12 cellular contexts compared by ENCODE assay signal in the genomic region with DNA sequence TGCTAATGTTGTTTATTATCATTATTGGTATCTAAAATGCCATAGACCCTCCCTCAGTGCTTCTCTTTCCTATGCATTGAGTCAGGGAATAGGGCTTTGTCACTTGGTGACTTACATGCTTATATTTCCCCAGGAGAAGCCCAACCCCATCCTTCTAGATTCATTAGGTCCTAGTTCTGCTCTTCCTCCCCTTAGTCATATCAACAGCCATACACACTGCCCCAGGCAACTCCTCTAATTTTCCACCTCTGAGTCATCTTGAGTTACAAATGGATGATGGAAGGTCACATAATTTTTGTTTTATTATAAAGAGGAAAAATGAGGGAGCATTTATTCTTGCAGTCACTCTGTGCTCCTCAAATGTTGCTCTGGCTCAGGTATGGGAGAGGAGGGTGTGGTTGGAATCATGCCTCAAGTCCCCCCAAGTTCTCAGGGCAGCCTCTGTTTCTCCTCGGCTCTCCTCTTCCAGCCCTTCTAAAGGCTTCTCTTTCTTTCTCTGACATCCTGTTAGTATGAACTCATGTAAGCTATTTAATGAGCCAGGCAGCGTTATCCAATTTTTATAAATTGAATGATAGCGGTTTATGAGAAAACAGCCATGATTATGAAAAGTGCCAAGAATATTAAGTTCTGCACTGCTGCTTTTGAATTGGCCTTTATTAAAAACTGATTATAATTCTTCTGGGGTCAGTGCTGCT. TPM values are rescaled to one million over a fixed set of nuclear protein-coding genes. Genes with fewer than 3 reads are reported as not detected.
A peak's percentile ranks its signal among the peaks of the same experiment; 100 is the strongest.
DNase-seq lines count a peak whose midpoint lies in the region; ATAC-seq, FAIRE-seq and TF ChIP-seq lines count a peak whose summit lies in the region.
"Had no signal": no experiment of that assay in that cellular context is flagged by ENCODE, and none has a peak within 500 bp of the region (broad histone marks: within the 10 kb centered on the region; RNA-seq: fewer than 3 reads in every experiment).

No MANE protein-coding gene starts in this region.

- DNase-seq in H54 (ENCODE audit: insufficient read length, low spot score) = peak; percentile 51
- peak; percentile 29 for DNase-seq in astrocyte of the cerebellum (ENCODE audit: low read depth)
- no peak for DNase-seq in heart left ventricle
- DNase-seq in NAMALWA (ENCODE audit: low spot score) = no peak
- DNase-seq in activated CD8-positive, alpha-beta T cell treated with anti-CD3 and anti-CD28 coated beads for 36 hours = no peak
- DNase-seq in DMS79 treated with DMSO at 0.1 percent for 48 hours (lab: John Stamatoyannopoulos, UW) = no peak
- DNase-seq: activated CD8-positive, alpha-beta memory T cell treated with anti-CD3 and anti-CD28 coated beads for 24 hours; anterior cingulate cortex; DND-41; hippocampal formation had no signal

- H3K27me3 ChIP-seq in heart left ventricle = no peaks in the 10 kb centered on the region
- H3K27me3 ChIP-seq in stomach smooth muscle (ENCODE audit: control insufficient read depth in 1 of 2, insufficient read depth in 2 of 2, low read length in 2 of 2) = no peaks in the 10 kb centered on the region

- H3K27ac ChIP-seq in heart left ventricle (peak overlapping the region in 11 of 12 donors; percentile 4 to 71 (median 52)), stomach smooth muscle (ENCODE audit: low read length) (peak overlapping the region; percentile 61)

- peaks cover 0 to 16% (median 0%) of the 10 kb centered on the region in 12 donors for H3K9me3 ChIP-seq in heart left ventricle
- H3K9me3 ChIP-seq in stomach smooth muscle (ENCODE audit: control insufficient read depth in 2 of 2, low read length in 2 of 2) = peaks cover 6 to 9% of the 10 kb centered on the region in 2 donors

- in situ Hi-C loops in astrocyte of the cerebellum (cut with HindIII; ENCODE audit: low sequenced_read_pairs) = no loop called here

- no peak overlapping the region for H3K4me3 Mint-ChIP-seq in activated CD8-positive, alpha-beta T cell treated with anti-CD3 and anti-CD28 coated beads for 36 hours

- CTCF ChIA-PET in activated CD8-positive, alpha-beta T cell treated with anti-CD3 and anti-CD28 coated beads for 36 hours (lab: Charles Lee) = no interaction called here

- H3K4me1 Mint-ChIP-seq in activated CD8-positive, alpha-beta T cell treated with anti-CD3 and anti-CD28 coated beads for 36 hours (ENCODE audit: low read depth) = no peaks in the 10 kb centered on the region

- TF ChIP-seq POLR2A in H54 (IDR thresholded peaks at IDR 0.05; ENCODE audit: low read depth, low read length) (no peak), heart left ventricle (IDR thresholded peaks at IDR 0.05) (no peak)

- POLR2A ChIA-PET in activated CD8-positive, alpha-beta T cell treated with anti-CD3 and anti-CD28 coated beads for 36 hours (lab: Charles Lee) = no interaction called here

- 80 to 84% (median 82%) methylated on average over 3 of the region's 3 CpGs for WGBS in heart left ventricle, 4 donors

- no peak overlapping the region for H3K27ac Mint-ChIP-seq in activated CD8-positive, alpha-beta T cell treated with anti-CD3 and anti-CD28 coated beads for 36 hours

- H3K36me3 ChIP-seq in heart left ventricle (no peaks in the 10 kb centered on the region), stomach smooth muscle (ENCODE audit: control insufficient read depth in 2 of 2, insufficient read depth in 2 of 2, low read length in 2 of 2) (no peaks in the 10 kb centered on the region)

- H3K9me3 Mint-ChIP-seq in activated CD8-positive, alpha-beta T cell treated with anti-CD3 and anti-CD28 coated beads for 36 hours = peaks cover 6% of the 10 kb centered on the region

- no peak overlapping the region for H3K9ac ChIP-seq in stomach smooth muscle (ENCODE audit: low read length in 2 of 2)

- peak; percentile 41 for FAIRE-seq in H54 (lab: Jason Lieb, UNC)

- H3K4me3 ChIP-seq in astrocyte of the cerebellum (ENCODE audit: low read depth, low read length) (no peak overlapping the region), heart left ventricle (no peak overlapping the region), stomach smooth muscle (ENCODE audit: low read length in 2 of 2) (no peak overlapping the region)

- peaks cover 7% of the 10 kb centered on the region for H3K27me3 Mint-ChIP-seq in activated CD8-positive, alpha-beta T cell treated with anti-CD3 and anti-CD28 coated beads for 36 hours

- no peaks in the 10 kb centered on the region for H3K36me3 Mint-ChIP-seq in activated CD8-positive, alpha-beta T cell treated with anti-CD3 and anti-CD28 coated beads for 36 hours (ENCODE audit: low read depth)

- ATAC-seq in heart left ventricle (peak; percentile 19 to 74 (median 56)), HG03095 (IDR thresholded peaks at IDR 0.05; ENCODE audit: unreplicated experiment) (no peak)
- ATAC-seq in activated CD8-positive, alpha-beta T cell treated with anti-CD3 and anti-CD28 coated beads for 36 hours = no peak

- H3K4me1 ChIP-seq in heart left ventricle (peaks cover 0 to 36% (median 3%) of the 10 kb centered on the region in 12 donors), stomach smooth muscle (ENCODE audit: control insufficient read depth, insufficient read depth, low read length) (peaks cover 3% of the 10 kb centered on the region)

- intact Hi-C loops in heart left ventricle (cut with DNase I) = no loop called here
- intact Hi-C loops in activated CD8-positive, alpha-beta T cell treated with anti-CD3 and anti-CD28 coated beads for 36 hours (cut with micrococcal nuclease) = no loop called here

- TF ChIP-seq CTCF in astrocyte of the cerebellum (IDR thresholded peaks at IDR 0.05; ENCODE audit: low read depth, low read length, missing control alignments) (no peak), heart left ventricle (IDR thresholded peaks at IDR 0.05) (no peak)
- TF ChIP-seq CTCF in activated CD8-positive, alpha-beta T cell treated with anti-CD3 and anti-CD28 coated beads for 36 hours (IDR thresholded peaks at IDR 0.05) = no peak

RNA-seq across cellular contexts. Expression of a gene that starts 45.6 kb away (rescaled TPM):
- total RNA-seq in heart left ventricle = 100 to 1,000 TPM; 138 to 667 (median 220) TPM
- polyA plus RNA-seq in heart left ventricle = 100 to 1,000 TPM in 1 of 2 donors, 10 to 100 TPM in 1; 43.8 to 146 TPM
- total RNA-seq in activated CD8-positive, alpha-beta T cell treated with anti-CD3 and anti-CD28 coated beads for 36 hours = 1 to 10 TPM; 1.0 to 2.9 TPM

Comparison
In these comparisons a context has a peak if more than half of its experiments do, and no peak if none do; other contexts are left out.
1. DNase-seq: peak in H54 (single experiment) and astrocyte of the cerebellum (single experiment); none in heart left ventricle (0 of 5), NAMALWA (single experiment), activated CD8-positive, alpha-beta T cell treated with anti-CD3 and anti-CD28 coated beads for 36 hours (single experiment) and DMS79 treated with DMSO at 0.1 percent for 48 hours (single experiment).
2. ATAC-seq: peak in heart left ventricle (4 of 4); none in activated CD8-positive, alpha-beta T cell treated with anti-CD3 and anti-CD28 coated beads for 36 hours (single experiment) and HG03095 (single experiment).
3. RNA of a gene that starts 45.6 kb away (total RNA-seq): 138 to 667 TPM in heart left ventricle; 1.0 to 2.9 TPM in activated CD8-positive, alpha-beta T cell treated with anti-CD3 and anti-CD28 coated beads for 36 hours; every median in the first group is over 10 times any median in the second.